ENCODE assay signal across 7 cellular contexts in the genomic region with DNA sequence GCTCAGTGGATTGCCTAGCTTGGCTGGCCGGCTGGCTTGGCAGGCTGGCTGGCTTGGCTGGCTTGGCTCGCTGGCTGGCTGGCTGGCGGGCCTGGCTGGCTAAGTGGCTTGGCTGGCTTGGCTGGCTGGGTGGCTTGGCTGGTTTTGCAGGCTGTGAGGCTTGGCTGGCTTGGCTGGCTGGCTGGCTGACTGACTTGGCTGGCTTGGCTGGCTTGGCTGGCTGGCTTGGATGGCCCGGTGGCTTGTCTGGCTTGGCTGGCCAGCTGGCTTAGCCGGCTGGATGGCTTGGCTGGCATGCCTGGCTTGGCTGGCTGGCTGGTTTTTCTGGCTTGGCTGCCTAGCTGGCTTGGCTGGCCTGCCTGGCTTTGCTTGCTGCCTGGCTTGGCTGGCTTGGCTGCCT.
DNase-seq lines count a peak whose midpoint lies in the region; ATAC-seq and TF ChIP-seq lines count a peak whose summit lies in the region.
"Not testable (repeated sequence)": the region's sequence is repeated elsewhere in the genome, so short reads cannot be mapped to it uniquely, and the experiment has no call there.

No MANE protein-coding gene starts in this region.

- not testable (repeated sequence) for H3K9me3 ChIP-seq in lower lobe of right lung, sigmoid colon, spleen

- ATAC-seq in Right ventricle myocardium inferior, lower lobe of right lung: not testable (repeated sequence)

- not testable (repeated sequence) for H3K4me3 ChIP-seq in lower lobe of right lung, sigmoid colon, spleen

- DNase-seq in CD14-positive monocyte (ENCODE audit: low spot score): peak; percentile 16
- DNase-seq in Right ventricle myocardium inferior (ENCODE audit: missing footprints): peak; percentile 6
- peak; percentile 7 for DNase-seq in lower lobe of right lung
- DNase-seq in mesenteric fat pad (ENCODE audit: low spot score): peak; percentile 30
- DNase-seq in osteocyte (ENCODE audit: extremely low spot score, unreplicated experiment): peak; percentile 27
- DNase-seq in sigmoid colon: peak; percentile 35
- peak; percentile 27 for DNase-seq in spleen

- not testable (repeated sequence) for H3K4me1 Mint-ChIP-seq in CD14-positive monocyte; osteocyte (ENCODE audit: unreplicated experiment)

- not testable (repeated sequence) for H3K36me3 ChIP-seq in lower lobe of right lung, sigmoid colon, spleen

- intact Hi-C loops in CD14-positive monocyte (cut with micrococcal nuclease); Right ventricle myocardium inferior (cut with DNase I); lower lobe of right lung (cut with DNase I); sigmoid colon (cut with DNase I); spleen (cut with DNase I; ENCODE audit: low total_unique reads): not testable (repeated sequence)

- TF ChIP-seq CTCF in CD14-positive monocyte (IDR thresholded peaks at IDR 0.05); lower lobe of right lung (IDR thresholded peaks at IDR 0.05); osteocyte (IDR thresholded peaks at IDR 0.05); sigmoid colon (IDR thresholded peaks at IDR 0.05); spleen (IDR thresholded peaks at IDR 0.05 in 8 of 11, conservative IDR thresholded peaks at IDR 0.05 in 3 of 11): not testable (repeated sequence)

- H3K9me3 Mint-ChIP-seq in CD14-positive monocyte: peaks cover 4 to 35% (median 18%) of the 10 kb centered on the region in 7 donors
- not testable (repeated sequence) for H3K9me3 Mint-ChIP-seq in osteocyte (ENCODE audit: unreplicated experiment)

- TF ChIP-seq POLR2A in sigmoid colon (IDR thresholded peaks at IDR 0.05); spleen (IDR thresholded peaks at IDR 0.05): not testable (repeated sequence)

- not testable (repeated sequence) for H3K36me3 Mint-ChIP-seq in CD14-positive monocyte; osteocyte (ENCODE audit: unreplicated experiment)

- 87 to 95% methylated on average over 5 of the region's 5 CpGs for WGBS in sigmoid colon, 2 donors
- WGBS in spleen, 5 donors: 87 to 100% (median 89%) methylated on average over 1 to 5 of the region's 5 CpGs; no CpG with 5 or more reads in 2 of the 5 donors

- H3K27ac ChIP-seq in lower lobe of right lung, sigmoid colon, spleen: not testable (repeated sequence)

- not testable (repeated sequence) for TF ChIP-seq EP300 in sigmoid colon (IDR thresholded peaks at IDR 0.05)

- H3K27ac Mint-ChIP-seq in CD14-positive monocyte; osteocyte (ENCODE audit: unreplicated experiment): not testable (repeated sequence)

- H3K4me1 ChIP-seq in lower lobe of right lung, sigmoid colon, spleen: not testable (repeated sequence)

- not testable (repeated sequence) for H3K27me3 ChIP-seq in lower lobe of right lung (ENCODE audit: low read depth); sigmoid colon; spleen (replicated peaks in 1 of 7)

- not testable (repeated sequence) for H3K27me3 Mint-ChIP-seq in CD14-positive monocyte (ENCODE audit: low read depth in 3 of 3); osteocyte (ENCODE audit: unreplicated experiment)

- H3K4me3 Mint-ChIP-seq in CD14-positive monocyte; osteocyte (ENCODE audit: unreplicated experiment): not testable (repeated sequence)
